ENCODE assay signal across 7 cellular contexts in genomic region chr3:44992555-44993470, GRCh38. TPM values are rescaled to one million over a fixed set of nuclear protein-coding genes. Genes with fewer than 3 reads are reported as not detected.
DNase-seq lines count a peak whose midpoint lies in the region; ATAC-seq, FAIRE-seq and TF ChIP-seq lines count a peak whose summit lies in the region.

No MANE protein-coding gene starts in this region.

- 44% methylated on average over 7 of the region's 7 CpGs; no CpG with 5 or more reads in 1 of the 2 experiments for WGBS in H1 (ENCODE audit: extremely low coverage in 1 of 2, insufficient coverage in 1 of 2, insufficient read length in 1 of 2, insufficient replicate concordance in 2 of 2, low coverage in 1 of 2, low lambda C conversion rate in 2 of 2, missing lambda C conversion rate in 1 of 2), 2 experiments

- CTCF ChIA-PET in H1 (lab: Charles Lee; ENCODE audit: partially characterized antibody), result interaction anchor here (0.6 to 5.0 kb wide), 17 partner anchors 9 to 234 kb away, joined by 3 to 37 read pairs (median 3); no protein-coding TSS in a partner anchor

- no peak for TF ChIP-seq POLR2A in H1 (IDR thresholded peaks at IDR 0.05; ENCODE audit: control extremely low read depth in 1 of 2, low read depth in 2 of 2, low read length in 2 of 2)

- H3K27me3 Mint-ChIP-seq in osteocyte (ENCODE audit: unreplicated experiment), result no peaks in the 10 kb centered on the region

- no peak overlapping the region for H2AK5ac ChIP-seq in H1 (ENCODE audit: low read depth, low read length)

- H2BK5ac ChIP-seq in H1 (ENCODE audit: low read depth, low read length), result no peak overlapping the region

- no peak overlapping the region for H4K5ac ChIP-seq in H1 (ENCODE audit: insufficient read length, low read depth, low read length)

- no peak overlapping the region for H2BK15ac ChIP-seq in H1 (ENCODE audit: low read length)

- H3K36me3 Mint-ChIP-seq in osteocyte (ENCODE audit: unreplicated experiment), result peaks cover 23% of the 10 kb centered on the region

- H4K20me1 ChIP-seq in H1 (replicated peaks in 1 of 2; ENCODE audit: control insufficient read depth in 1 of 2, insufficient read depth in 2 of 2, low read length in 2 of 2), result peaks cover 2 to 16% of the 10 kb centered on the region in 2 experiments

- peaks cover 0 to 54% of the 10 kb centered on the region in 2 experiments; a peak in 2 of 4 replicates for H3K79me2 ChIP-seq in H1 (ENCODE audit: control insufficient read depth in 1 of 2, insufficient read depth in 2 of 2, low read length in 2 of 2)

- H3K9me3 ChIP-seq in H1 (ENCODE audit: insufficient read depth in 2 of 2, low read depth in 1 of 2, low read length in 1 of 2), result no peaks in the 10 kb centered on the region

- H3K4me3 Mint-ChIP-seq in osteocyte (ENCODE audit: unreplicated experiment), result no peak overlapping the region

- H4K91ac ChIP-seq in H1 (replicated peaks; ENCODE audit: insufficient read length, low read length), result peak overlapping the region; percentile 17

- no peak overlapping the region for H2BK12ac ChIP-seq in H1 (ENCODE audit: low read depth, low read length)

- H2AFZ ChIP-seq in H1 (ENCODE audit: low read length), result no peak overlapping the region

- H2BK20ac ChIP-seq in H1 (ENCODE audit: low read length), result no peak overlapping the region

- 0 out of 2 replicates have a peak overlapping the region, but pooled peaks have one; percentile 5 for H3K27ac ChIP-seq in H1 (ENCODE audit: low read depth, low read length)

- H3K4me1 Mint-ChIP-seq in osteocyte (ENCODE audit: unreplicated experiment), result peaks cover 45% of the 10 kb centered on the region

- peak; percentile 78 for TF ChIP-seq CTCF in GM12865 (IDR thresholded peaks at IDR 0.05; ENCODE audit: insufficient read depth, low read depth, low read length, missing control alignments)
- TF ChIP-seq CTCF in H1 (IDR thresholded peaks at IDR 0.05; ENCODE audit: control extremely low read depth in 1 of 3, insufficient read depth in 1 of 3, low read depth in 1 of 3, low read length in 3 of 3), result peak; percentile 65 to 95 (median 92)
- peak; percentile 71 for TF ChIP-seq CTCF in osteocyte (IDR thresholded peaks at IDR 0.05)

- no peak for ATAC-seq in HG02588 (IDR thresholded peaks at IDR 0.05; ENCODE audit: unreplicated experiment)

- no peak overlapping the region for H2BK120ac ChIP-seq in H1 (replicated peaks; ENCODE audit: low read depth, low read length)

- H3K27ac Mint-ChIP-seq in osteocyte (ENCODE audit: unreplicated experiment), result peak overlapping the region; percentile 91

- no peak overlapping the region for H3K56ac ChIP-seq in H1 (replicated peaks; ENCODE audit: insufficient read length, low read depth, low read length)

- H3K18ac ChIP-seq in H1 (ENCODE audit: extremely low read depth, low read length), result no peak overlapping the region

- H3K4me3 ChIP-seq in GM12865 (ENCODE audit: low read depth, low read length), result no peak overlapping the region
- peak overlapping the region in 1 of 4 experiments; percentile 1; a peak in 1 of 8 replicates for H3K4me3 ChIP-seq in H1 (ENCODE audit: extremely low read depth in 1 of 4, insufficient read depth in 2 of 4, low read depth in 3 of 4, low read length in 4 of 4)

- POLR2A ChIA-PET in H1 (lab: Charles Lee; ENCODE audit: partially characterized antibody), result interaction anchor here (1.0 to 6.6 kb wide), 5 partner anchors 10 to 28 kb away, joined by 3 to 29 read pairs (median 5); partner anchors contain the start of genes EXOSC7 and ZDHHC3

- peaks cover 4 to 11% (median 7%) of the 10 kb centered on the region in 4 experiments for H3K4me1 ChIP-seq in H1 (replicated peaks in 1 of 4; ENCODE audit: control insufficient read depth in 3 of 4, insufficient read depth in 4 of 4, low read length in 3 of 4)

- H3K9me3 Mint-ChIP-seq in osteocyte (ENCODE audit: unreplicated experiment), result no peaks in the 10 kb centered on the region

- peak in 1 of 2 experiments; percentile 40; a peak in 3 of 4 replicates for TF ChIP-seq RAD21 in H1 (IDR thresholded peaks at IDR 0.05 in 1 of 2, conservative IDR thresholded peaks at IDR 0.05 in 1 of 2; ENCODE audit: low read depth in 2 of 2, low read length in 2 of 2)

- H3K27me3 ChIP-seq in H1 (replicated peaks in 1 of 4; ENCODE audit: control insufficient read depth in 3 of 4, extremely low read depth in 1 of 4, insufficient read depth in 3 of 4, low read length in 3 of 4), result no peaks in the 10 kb centered on the region

- no peak overlapping the region for H3K4ac ChIP-seq in H1 (replicated peaks; ENCODE audit: insufficient read length, low read depth, low read length)

- DNase-seq in GM12865 (ENCODE audit: low read depth) (no peak), NAMALWA (ENCODE audit: low spot score) (peak; percentile 32), H1 (ENCODE audit: low read depth in 1 of 2, low spot score in 2 of 2) (peak in 1 of 2 experiments; percentile 71), osteocyte (ENCODE audit: extremely low spot score, unreplicated experiment) (no peak), NCI-H1694 treated with DMSO at 0.1 percent for 48 hours (lab: John Stamatoyannopoulos, UW) (no peak)
- no peak for DNase-seq in stimulated activated CD4-positive, alpha-beta T cell treated with anti-CD3 and anti-CD28 coated beads, Interleukin-4, amount 100 ng/mL, for 24 hours

- peaks cover 16 to 48% (median 28%) of the 10 kb centered on the region in 4 experiments for H3K36me3 ChIP-seq in H1 (ENCODE audit: control insufficient read depth in 2 of 4, insufficient read depth in 4 of 4, low read length in 3 of 4)

- H3K4me2 ChIP-seq in H1 (ENCODE audit: insufficient read depth in 1 of 2, low read depth in 2 of 2, low read length in 2 of 2), result peak overlapping the region; percentile 18 to 50

- H3K23ac ChIP-seq in H1 (ENCODE audit: insufficient read length), result no peak overlapping the region

- no peak overlapping the region for H3K9ac ChIP-seq in H1 (replicated peaks in 1 of 4; ENCODE audit: extremely low read depth in 1 of 4, low read depth in 3 of 4, low read length in 3 of 4)

- TF ChIP-seq EP300 in H1 (IDR thresholded peaks at IDR 0.05; ENCODE audit: borderline replicate concordance in 1 of 2, low read depth in 2 of 2, low read length in 2 of 2), result no peak

- H3K79me1 ChIP-seq in H1 (ENCODE audit: low read depth, low read length), result peaks cover 6% of the 10 kb centered on the region; the same call in 1 of the 2 replicates

- H3K14ac ChIP-seq in H1 (ENCODE audit: insufficient read length), result no peak overlapping the region

- no peaks in the 10 kb centered on the region; the same call in 1 of the 2 replicates for H3K23me2 ChIP-seq in H1 (ENCODE audit: low read depth, low read length)

- no peak overlapping the region for H4K8ac ChIP-seq in H1 (ENCODE audit: extremely low read depth, insufficient read depth, low read length)

- FAIRE-seq in H1 (lab: Jason Lieb, UNC), result peak; percentile 94

TF ChIP-seq in H1, 55 proteins besides CTCF, POLR2A, EP300 and RAD21:
- TF ChIP-seq CHD1 (IDR thresholded peaks at IDR 0.05; ENCODE audit: low read depth, low read length) (no peak), TAF1 (IDR thresholded peaks at IDR 0.05; ENCODE audit: low read depth, low read length) (0 out of 2 replicates have a peak, but pooled peaks have one; percentile 0)
TF ChIP-seq in H1: peak in this region for 1.

RNA-seq across cellular contexts. Expression of gene EXOSC7, which starts 16.8 kb away (rescaled TPM):
- 86.3 and 94.5 TPM in 2 replicates for total RNA-seq in H1 (2021; fragmentation: NEBNext Ultra II Directional; extraction: Animal tissue kit (Norgen Biotek cat#: 25700))
- 75.1 and 92.7 TPM in 2 replicates for polyA plus RNA-seq in H1 (2011; rRNA removed)
- 153 TPM for polyA plus RNA-seq in H1 (2011; cell fraction: cytosol; rRNA removed)
- polyA plus RNA-seq in H1 (2011; cell fraction: nucleus; rRNA removed), result 53.3 TPM
- polyA plus RNA-seq in H1 (2012, experiment 1 of 2), result 108 to 149 TPM (median 128 TPM) in 4 replicates
- 38.6 TPM for polyA plus RNA-seq in H1 (2012, experiment 2 of 2)
- polyA plus RNA-seq in H1 (2013, experiment 1 of 2), result 64.6 TPM
- polyA plus RNA-seq in H1 (2013, experiment 2 of 2), result 68.8 TPM
- polyA minus RNA-seq in H1 (2011; rRNA and poly(A)+ RNA removed), result 53.8 and 58.5 TPM in 2 replicates
- polyA minus RNA-seq in H1 (2011; cell fraction: cytosol; rRNA and poly(A)+ RNA removed), result 34.2 TPM
- 55.2 TPM for polyA minus RNA-seq in H1 (2011; cell fraction: nucleus; rRNA and poly(A)+ RNA removed)
- 36.7 and 39.8 TPM in 2 replicates for total RNA-seq in osteocyte

RNA-seq across cellular contexts. Expression of gene ZDHHC3, which starts 16.8 kb away (rescaled TPM):
- total RNA-seq in H1 (2021; fragmentation: NEBNext Ultra II Directional; extraction: Animal tissue kit (Norgen Biotek cat#: 25700)), result 67.4 and 77.4 TPM in 2 replicates
- 88.7 and 102 TPM in 2 replicates for polyA plus RNA-seq in H1 (2011; rRNA removed)
- polyA plus RNA-seq in H1 (2011; cell fraction: cytosol; rRNA removed), result 91.4 TPM
- polyA plus RNA-seq in H1 (2011; cell fraction: nucleus; rRNA removed), result 106 TPM
- polyA plus RNA-seq in H1 (2012, experiment 1 of 2), result 51.1 to 61.3 TPM (median 59.3 TPM) in 4 replicates
- polyA plus RNA-seq in H1 (2012, experiment 2 of 2), result 45.8 TPM
- 43.1 TPM for polyA plus RNA-seq in H1 (2013, experiment 1 of 2)
- polyA plus RNA-seq in H1 (2013, experiment 2 of 2), result 43.9 TPM
- polyA minus RNA-seq in H1 (2011; rRNA and poly(A)+ RNA removed), result 310 and 345 TPM in 2 replicates
- polyA minus RNA-seq in H1 (2011; cell fraction: cytosol; rRNA and poly(A)+ RNA removed), result 51.1 TPM
- 81.2 TPM for polyA minus RNA-seq in H1 (2011; cell fraction: nucleus; rRNA and poly(A)+ RNA removed)
- 90.3 and 96.6 TPM in 2 replicates for total RNA-seq in osteocyte

RNA-seq across cellular contexts. Expression of gene CLEC3B, which starts 33.3 kb away (rescaled TPM):
- not detected in 2 replicates for total RNA-seq in H1 (2021; fragmentation: NEBNext Ultra II Directional; extraction: Animal tissue kit (Norgen Biotek cat#: 25700))
- polyA plus RNA-seq in H1 (2011; rRNA removed), result 0.20 and 0.32 TPM in 2 replicates
- 0.22 TPM for polyA plus RNA-seq in H1 (2011; cell fraction: cytosol; rRNA removed)
- polyA plus RNA-seq in H1 (2011; cell fraction: nucleus; rRNA removed), result 0.56 TPM
- polyA plus RNA-seq in H1 (2012, experiment 1 of 2), result 0.45 TPM in 1 of 4 replicates, not detected in the others
- not detected for polyA plus RNA-seq in H1 (2012, experiment 2 of 2)
- 0.12 TPM for polyA plus RNA-seq in H1 (2013, experiment 1 of 2)
- polyA plus RNA-seq in H1 (2013, experiment 2 of 2), result 0.09 TPM
- polyA minus RNA-seq in H1 (2011; rRNA and poly(A)+ RNA removed), result not detected in 2 replicates
- not detected for polyA minus RNA-seq in H1 (2011; cell fraction: cytosol; rRNA and poly(A)+ RNA removed)
- polyA minus RNA-seq in H1 (2011; cell fraction: nucleus; rRNA and poly(A)+ RNA removed), result 0.70 TPM
- 166 and 181 TPM in 2 replicates for total RNA-seq in osteocyte

Comparison
In these comparisons a context has a peak if more than half of its experiments do, and no peak if none do; other contexts are left out.
1. RNA of gene CLEC3B, which starts 33.3 kb away (total RNA-seq): 166 to 181 TPM in osteocyte; not detected in H1; every median in the first group is over 100 times any median in the second.
2. Peak in every context shown above with its lines, with median percentiles within 50 percentile points of each other: CTCF ChIP-seq.